In genomic region chr3:39519076-39519475, GRCh38 we compare ENCODE assay signal across 23 cellular contexts. TPM values are rescaled to one million over a fixed set of nuclear protein-coding genes. Genes with fewer than 3 reads are reported as not detected.
"Had no signal": no experiment of that assay in that cellular context is flagged by ENCODE, and none has a peak within 500 bp of the region (broad histone marks: within the 10 kb centered on the region; RNA-seq: fewer than 3 reads in every experiment).

No MANE protein-coding gene starts in this region.

- H3K4me1 ChIP-seq: left lung, prostate gland, right atrium auricular region, transverse colon, upper lobe of right lung, uterus had no signal

- H3K27me3 ChIP-seq: right atrium auricular region, transverse colon, uterus had no signal

- H3K27ac ChIP-seq: left lung, prostate gland, right atrium auricular region, transverse colon, upper lobe of right lung, uterus had no signal

- H3K4me3 ChIP-seq: left lung, prostate gland, right atrium auricular region, transverse colon, upper lobe of right lung, uterus had no signal

- DNase-seq: cerebellar nuclear complex; cortex of kidney; effector CD4-positive, alpha-beta T cell; left cardiac atrium; left lung; mesendoderm; midbrain; naive thymus-derived CD8-positive, alpha-beta T cell; nephron progenitor cell; nucleus accumbens; stimulated activated CD4-positive, alpha-beta T cell treated with anti-CD3 and anti-CD28 coated beads, Interleukin-2, amount 100 ng/mL, for 24 hours; stimulated activated CD4-positive, alpha-beta T cell treated with anti-CD3 and anti-CD28 coated beads, Interleukin-4, amount 100 ng/mL, for 24 hours; stimulated activated naive CD8-positive, alpha-beta T cell treated with anti-CD3 and anti-CD28 coated beads, Interleukin-15, Interleukin-2, amounts not matched to agents 100 U/mL and 50 U/mL, for 24 hours; substantia nigra; transverse colon; upper lobe of right lung; uterus had no signal

- H3K36me3 ChIP-seq: left lung, prostate gland, right atrium auricular region, transverse colon, upper lobe of right lung, uterus had no signal

- H3K9me3 ChIP-seq: prostate gland, upper lobe of right lung, uterus had no signal

RNA-seq across cellular contexts. Expression of gene MOBP, which starts 51.6 kb away (rescaled TPM):
- total RNA-seq: lung microvascular endothelial cell; myocyte; naive thymus-derived CD8-positive, alpha-beta T cell; osteocyte; upper lobe of right lung had no signal
- polyA plus RNA-seq: esophagus; naive thymus-derived CD8-positive, alpha-beta T cell had no signal
